ENCODE assay signal across 21 cellular contexts in genomic region chr2:73084971-73085370, GRCh38. TPM values are rescaled to one million over a fixed set of nuclear protein-coding genes. Genes with fewer than 3 reads are reported as not detected.
A peak's percentile ranks its signal among the peaks of the same experiment; 100 is the strongest.
DNase-seq lines count a peak whose midpoint lies in the region; ATAC-seq, FAIRE-seq and TF ChIP-seq lines count a peak whose summit lies in the region.
"Had no signal": no experiment of that assay in that cellular context is flagged by ENCODE, and none has a peak within 500 bp of the region (broad histone marks: within the 10 kb centered on the region; RNA-seq: fewer than 3 reads in every experiment).

No MANE protein-coding gene starts in this region.

- TF ChIP-seq CTCF in endothelial cell (IDR thresholded peaks at IDR 0.05; ENCODE audit: unreplicated experiment) (no peak), heart left ventricle (IDR thresholded peaks at IDR 0.05) (no peak)

- H2AK5ac ChIP-seq in mesenchymal stem cell (ENCODE audit: low read length, severe bottlenecking) = peak overlapping the region; percentile 87

- H3K27me3 Mint-ChIP-seq in endothelial cell (ENCODE audit: unreplicated experiment) = peaks cover 11% of the 10 kb centered on the region
- H3K27me3 Mint-ChIP-seq: effector memory CD8-positive, alpha-beta T cell had no signal

- no peak overlapping the region for H2AFZ ChIP-seq in mesenchymal stem cell (ENCODE audit: low read depth, low read length)
- H2AFZ ChIP-seq: neural progenitor cell, parathyroid adenoma had no signal

- peak; percentile 92 for DNase-seq in RCC 7860 (ENCODE audit: low spot score)
- DNase-seq in endothelial cell (ENCODE audit: low spot score) = no peak
- no peak for DNase-seq in mesenchymal stem cell
- DNase-seq in urothelium cell line (ENCODE audit: low spot score) = no peak
- DNase-seq in heart left ventricle = no peak
- no peak for DNase-seq in HuH-7.5 (ENCODE audit: low spot score)
- DNase-seq in COR-L47 (lab: John Stamatoyannopoulos, UW) = no peak
- DNase-seq: NCI-H2081 treated with DMSO at 0.1 percent for 48 hours, NCI-H2227 treated with DMSO at 0.1 percent for 48 hours, SHP77 treated with DMSO at 0.1 percent for 48 hours had no signal

- peak overlapping the region; percentile 48 for H3K4me2 ChIP-seq in mesenchymal stem cell (ENCODE audit: low read length, poor library complexity, severe bottlenecking)
- H3K4me2 ChIP-seq: neural progenitor cell, smooth muscle cell had no signal

- H3K18ac ChIP-seq in mesenchymal stem cell (ENCODE audit: low read depth in 1 of 2, low read length in 2 of 2) = no peak overlapping the region

- WGBS in mesenchymal stem cell = 89% methylated on average over 3 of the region's 3 CpGs
- WGBS in heart left ventricle, 4 donors = 85 to 92% (median 89%) methylated on average over 3 of the region's 3 CpGs

- no peak overlapping the region for H3K4me3 ChIP-seq in mesenchymal stem cell (ENCODE audit: insufficient read depth in 1 of 2, low read depth in 1 of 2, low read length in 2 of 2)
- H3K4me3 ChIP-seq in heart left ventricle = no peak overlapping the region
- H3K4me3 ChIP-seq: esophagus squamous epithelium, left lung, neural progenitor cell, right atrium auricular region, smooth muscle cell had no signal

- TF ChIP-seq POLR2A in heart left ventricle (IDR thresholded peaks at IDR 0.05) = no peak

- H3K27ac ChIP-seq in mesenchymal stem cell (ENCODE audit: low read length, poor library complexity, severe bottlenecking) (peak overlapping the region; percentile 84), heart left ventricle (no peak overlapping the region)
- H3K27ac ChIP-seq: esophagus squamous epithelium, left lung, neural progenitor cell, right atrium auricular region, VCaP had no signal

- peak overlapping the region; percentile 46 for H3K9ac ChIP-seq in mesenchymal stem cell (ENCODE audit: low read length)
- H3K9ac ChIP-seq: neural progenitor cell, parathyroid adenoma had no signal

- no peaks in the 10 kb centered on the region for H3K27me3 ChIP-seq in mesenchymal stem cell (ENCODE audit: control insufficient read depth in 1 of 2, insufficient read depth in 1 of 2, low read length in 2 of 2)
- no peaks in the 10 kb centered on the region for H3K27me3 ChIP-seq in heart left ventricle
- H3K27me3 ChIP-seq: esophagus squamous epithelium, left lung, neural progenitor cell, right atrium auricular region had no signal

- peak; percentile 88 for FAIRE-seq in RCC 7860 (lab: Jason Lieb, UNC)
- peak; percentile 95 for FAIRE-seq in urothelium cell line (lab: Jason Lieb, UNC)
- FAIRE-seq: colon had no signal

- H3K36me3 Mint-ChIP-seq in endothelial cell (ENCODE audit: low read depth, unreplicated experiment) = peaks cover 14% of the 10 kb centered on the region
- H3K36me3 Mint-ChIP-seq: memory B cell, neural progenitor cell had no signal

- no peak overlapping the region for H2BK120ac ChIP-seq in mesenchymal stem cell (ENCODE audit: low read depth, low read length)

- no peak for ATAC-seq in heart left ventricle

- intact Hi-C loops in heart left ventricle (cut with DNase I) = loop anchor here in 9 of 10 donors (1.0 to 10.0 kb wide), 7 partner anchors 71 to 193 kb away; no protein-coding TSS in a partner anchor

- H3K36me3 ChIP-seq in mesenchymal stem cell (ENCODE audit: control insufficient read depth in 1 of 2, insufficient read depth in 2 of 2, low read depth in 1 of 2, low read length in 2 of 2) (peaks cover 55 to 69% of the 10 kb centered on the region in 2 experiments), heart left ventricle (peaks cover 0 to 40% (median 20%) of the 10 kb centered on the region in 9 donors)
- H3K36me3 ChIP-seq: neural progenitor cell had no signal

- H2BK12ac ChIP-seq in mesenchymal stem cell (ENCODE audit: low read length in 2 of 2) = no peak overlapping the region

- H4K91ac ChIP-seq in mesenchymal stem cell (ENCODE audit: low read length) = no peak overlapping the region

- H3K4me3 Mint-ChIP-seq in endothelial cell (ENCODE audit: unreplicated experiment) = peak overlapping the region; percentile 73
- H3K4me3 Mint-ChIP-seq: effector memory CD8-positive, alpha-beta T cell; memory B cell; neural progenitor cell had no signal

- no peaks in the 10 kb centered on the region for H3K9me3 Mint-ChIP-seq in endothelial cell (ENCODE audit: unreplicated experiment)
- H3K9me3 Mint-ChIP-seq: activated T-helper 2 cell treated with anti-CD3 and anti-CD28 coated beads, Interferon-gamma antibody, Interleukin-2, Interleukin-4, amounts not matched to agents 10 μg/mL and 5 μg/mL and 100 μg/mL, durations not matched to agents 14 hours and 24 hours and 36 hours; effector memory CD8-positive, alpha-beta T cell; memory B cell; neural progenitor cell had no signal

- H3K4me1 Mint-ChIP-seq in endothelial cell (ENCODE audit: unreplicated experiment) = peaks cover 39% of the 10 kb centered on the region

- no peak overlapping the region for H3K14ac ChIP-seq in mesenchymal stem cell (ENCODE audit: low read length in 2 of 2)

- H3K9me3 ChIP-seq in mesenchymal stem cell (ENCODE audit: control insufficient read depth, low read length) = no peaks in the 10 kb centered on the region
- H3K9me3 ChIP-seq in heart left ventricle = no peaks in the 10 kb centered on the region
- H3K9me3 ChIP-seq: esophagus squamous epithelium, left lung, right atrium auricular region had no signal

- peaks cover 30% of the 10 kb centered on the region for H3K79me1 ChIP-seq in mesenchymal stem cell (replicated peaks; ENCODE audit: low read length, poor library complexity, severe bottlenecking)

- H3K23ac ChIP-seq in mesenchymal stem cell (ENCODE audit: low read length in 2 of 2) = no peak overlapping the region

- H2BK5ac ChIP-seq in mesenchymal stem cell (ENCODE audit: low read depth, low read length, poor library complexity, severe bottlenecking) = no peak overlapping the region

- H3K4me1 ChIP-seq in mesenchymal stem cell (ENCODE audit: control insufficient read depth, insufficient read depth, low read depth, low read length) (peaks cover 85% of the 10 kb centered on the region), heart left ventricle (peaks cover 0 to 33% (median 11%) of the 10 kb centered on the region in 12 donors)
- H3K4me1 ChIP-seq: left lung had no signal

- H2BK15ac ChIP-seq in mesenchymal stem cell (ENCODE audit: low read depth, poor library complexity, severe bottlenecking) = no peak overlapping the region

- H3K4ac ChIP-seq in mesenchymal stem cell (ENCODE audit: low read depth in 1 of 2, low read length in 2 of 2) = no peak overlapping the region

- no peak overlapping the region for H4K8ac ChIP-seq in mesenchymal stem cell (ENCODE audit: low read length)

- H3K27ac Mint-ChIP-seq in endothelial cell (ENCODE audit: unreplicated experiment) = peak overlapping the region; percentile 81
- H3K27ac Mint-ChIP-seq: activated T-helper 2 cell treated with anti-CD3 and anti-CD28 coated beads, Interferon-gamma antibody, Interleukin-2, Interleukin-4, amounts not matched to agents 10 μg/mL and 5 μg/mL and 100 μg/mL, durations not matched to agents 14 hours and 24 hours and 36 hours; effector memory CD8-positive, alpha-beta T cell; memory B cell; neural progenitor cell had no signal

RNA-seq across cellular contexts. Expression of gene SFXN5, which starts 13.5 kb away (rescaled TPM):
- total RNA-seq in endothelial cell (ENCODE audit: unreplicated experiment) (29.8 TPM), heart left ventricle (10 to 100 TPM in 3 of 9 donors, 1 to 10 TPM in 6; 6.0 to 12.5 (median 9.1) TPM)
- 9.9 TPM for polyA plus RNA-seq in mesenchymal stem cell (2013, experiment 1 of 2)
- polyA plus RNA-seq in mesenchymal stem cell (2013, experiment 2 of 2) = 9.8 TPM
- polyA plus RNA-seq in heart left ventricle = 1 to 10 TPM; 7.1 to 8.2 TPM

RNA-seq across cellular contexts. Expression of gene RAB11FIP5, which starts 27.8 kb away (rescaled TPM):
- total RNA-seq in endothelial cell (ENCODE audit: unreplicated experiment) (27.8 TPM), heart left ventricle (10 to 100 TPM; 18.6 to 43.7 (median 24.8) TPM)
- 19.7 TPM for polyA plus RNA-seq in mesenchymal stem cell (2013, experiment 1 of 2)
- polyA plus RNA-seq in mesenchymal stem cell (2013, experiment 2 of 2) = 18.7 TPM
- polyA plus RNA-seq in heart left ventricle = 10 to 100 TPM; 10.7 to 50.7 TPM
